ENCODE assay signal across 8 cellular contexts in genomic region chr13:100588350-100589177, GRCh38. TPM values are rescaled to one million over a fixed set of nuclear protein-coding genes. Genes with fewer than 3 reads are reported as not detected.
A peak's percentile ranks its signal among the peaks of the same experiment; 100 is the strongest.
DNase-seq lines count a peak whose midpoint lies in the region; ATAC-seq and TF ChIP-seq lines count a peak whose summit lies in the region.

GGACT (minus strand) TSS chr13:100588789; CDS start chr13:100532591, 56,198 bp downstream.

- POLR2A ChIA-PET in GM10248 (lab: Yijun Ruan, JAX) = interaction anchor here (0.6 kb wide), 1 partner anchor 1521 kb away, joined by 3 read pairs; no protein-coding TSS in a partner anchor

- H3K4me1 ChIP-seq in hepatocyte (ENCODE audit: insufficient read depth) = no peaks in the 10 kb centered on the region
- H3K4me1 ChIP-seq in sigmoid colon = peaks cover 0 to 18% (median 6%) of the 10 kb centered on the region in 4 donors

- peak within 1 kb of the TSS; percentile 72 for H3K4me2 ChIP-seq in hepatocyte

- ATAC-seq in GM21786 (IDR thresholded peaks at IDR 0.05; ENCODE audit: unreplicated experiment) = peak; percentile 96

- H3K27ac ChIP-seq in KOPT-K1 (ENCODE audit: low read depth, low read length, poor library complexity, severe bottlenecking) (peak within 1 kb of the TSS; percentile 75), hepatocyte (peak within 1 kb of the TSS; percentile 49), sigmoid colon (peak within 1 kb of the TSS; percentile 56 to 83 (median 74))

- intact Hi-C loops in sigmoid colon (cut with DNase I) = loop anchor here (5.0 kb wide), 1 partner anchor 41 kb away; no protein-coding TSS in a partner anchor

- CTCF ChIA-PET in GM10248 (lab: Yijun Ruan, JAX) = interaction anchor here (0.7 to 7.0 kb wide), 13 partner anchors 8 to 932 kb away, joined by 3 to 88 read pairs (median 4); partner anchors contain the start of gene TMTC4

- H3K9me3 ChIP-seq in KOPT-K1 (ENCODE audit: insufficient read depth, low read length, poor library complexity, severe bottlenecking) = no peaks in the 10 kb centered on the region
- no peaks in the 10 kb centered on the region for H3K9me3 ChIP-seq in hepatocyte (ENCODE audit: low read depth)
- no peaks in the 10 kb centered on the region for H3K9me3 ChIP-seq in sigmoid colon

- H3K36me3 ChIP-seq in KOPT-K1 (ENCODE audit: insufficient read depth, low read length) = no peaks in the 10 kb centered on the region
- H3K36me3 ChIP-seq in hepatocyte (replicated peaks; ENCODE audit: insufficient read depth, low read depth) = no peaks in the 10 kb centered on the region
- H3K36me3 ChIP-seq in sigmoid colon = no peaks in the 10 kb centered on the region

- H3K4me3 ChIP-seq in hepatocyte = peak within 1 kb of the TSS; percentile 90
- peak within 1 kb of the TSS; percentile 40 to 88 (median 71) for H3K4me3 ChIP-seq in sigmoid colon

- H2AFZ ChIP-seq in hepatocyte = peak within 1 kb of the TSS; percentile 63

- H3K9me2 ChIP-seq in hepatocyte (replicated peaks; ENCODE audit: insufficient read depth) = no peaks in the 10 kb centered on the region

- no peaks in the 10 kb centered on the region for H3K79me2 ChIP-seq in hepatocyte

- TF ChIP-seq CTCF in GM10248 (IDR thresholded peaks at IDR 0.05; ENCODE audit: control extremely low read depth, extremely low read depth, low read depth, missing control alignments) (peak; percentile 89), hepatocyte (IDR thresholded peaks at IDR 0.05; ENCODE audit: poor library complexity) (peak; percentile 59), sigmoid colon (IDR thresholded peaks at IDR 0.05) (peak in 2 of 4 experiments; percentile 35 to 84)

- TF ChIP-seq POLR2A in sigmoid colon (IDR thresholded peaks at IDR 0.05) = no peak

- no peak for TF ChIP-seq EP300 in sigmoid colon (IDR thresholded peaks at IDR 0.05)

- 14% methylated on average over 44 of the region's 82 CpGs for WGBS in hepatocyte (ENCODE audit: low lambda C conversion rate, missing lambda C conversion rate)
- 4 to 7% methylated on average over 82 of the region's 82 CpGs for WGBS in sigmoid colon, 2 donors

- no peaks in the 10 kb centered on the region for H4K20me1 ChIP-seq in hepatocyte (ENCODE audit: insufficient read depth, poor library complexity, severe bottlenecking)

- no peaks in the 10 kb centered on the region for H3K27me3 ChIP-seq in hepatocyte
- H3K27me3 ChIP-seq in sigmoid colon = no peaks in the 10 kb centered on the region

- DNase-seq in GM10248 (ENCODE audit: extremely low spot score) (peak; percentile 93), T follicular helper cell (ENCODE audit: low read depth) (peak; percentile 68), anterior cingulate cortex (lab: John Stamatoyannopoulos, UW) (peak in 43 of 58 donors; percentile 2 to 60 (median 32)), hepatocyte (ENCODE audit: low spot score) (peak; percentile 87), sigmoid colon (peak; percentile 74), superior temporal gyrus (ENCODE audit: extremely low spot score) (no peak)

RNA-seq across cellular contexts. Expression of gene GGACT, which starts in this region (rescaled TPM):
- total RNA-seq in hepatocyte = 0.70 and 13.6 TPM in 2 replicates
- polyA plus RNA-seq in hepatocyte = 3.3 and 5.6 TPM in 2 replicates
- total RNA-seq in sigmoid colon = 1 to 10 TPM in 3 of 4 donors, under 1 TPM in 1; 0.99 to 2.2 (median 1.9) TPM
- polyA plus RNA-seq in sigmoid colon = 1 to 10 TPM; 2.9 to 3.0 (median 3.0) TPM
